Comparison of ENCODE assay signal across 10 cellular contexts in genomic region chr9:6686396-6686795, GRCh38. TPM values are rescaled to one million over a fixed set of nuclear protein-coding genes. Genes with fewer than 3 reads are reported as not detected.
DNase-seq lines count a peak whose midpoint lies in the region; ATAC-seq, FAIRE-seq and TF ChIP-seq lines count a peak whose summit lies in the region.
"Had no signal": no experiment of that assay in that cellular context is flagged by ENCODE, and none has a peak within 500 bp of the region (broad histone marks: within the 10 kb centered on the region; RNA-seq: fewer than 3 reads in every experiment).

No MANE protein-coding gene starts in this region.

- H3K27me3 Mint-ChIP-seq in CD14-positive monocyte (ENCODE audit: low read depth in 3 of 3), result peaks cover 0 to 2% (median 0%) of the 10 kb centered on the region in 3 donors

- H3K4me3 ChIP-seq in AG09309 (ENCODE audit: control insufficient read depth, low read depth, low read length) (no peak overlapping the region), WERI-Rb-1 (ENCODE audit: low read depth, low read length) (no peak overlapping the region)

- TF ChIP-seq POLR2A in H54 (IDR thresholded peaks at IDR 0.05; ENCODE audit: low read depth, low read length), result no peak

- DNase-seq in AG09309 (ENCODE audit: low read depth) (no peak), H54 (ENCODE audit: insufficient read length, low spot score) (no peak), WERI-Rb-1 (no peak), kidney glomerular epithelial cell (lab: John Stamatoyannopoulos, UW) (peak; percentile 16), CD14-positive monocyte (ENCODE audit: low spot score) (no peak), D341Med (ENCODE audit: low spot score) (no peak)

- ATAC-seq in HG03045 (IDR thresholded peaks at IDR 0.05; ENCODE audit: unreplicated experiment) (no peak), GM18498 (IDR thresholded peaks at IDR 0.05; ENCODE audit: unreplicated experiment) (no peak)

- H3K27ac Mint-ChIP-seq in CD14-positive monocyte, result no peak overlapping the region
- H3K27ac Mint-ChIP-seq: T-helper 1 cell treated with Interleukin-12 subunit alpha and Interleukin-12 subunit beta and Interleukin-4 antibody, amounts not matched to agents 30 μg/mL and 1 μg/mL, for 36 hours had no signal

- peaks cover 0 to 8% of the 10 kb centered on the region in 2 donors for H3K36me3 Mint-ChIP-seq in CD14-positive monocyte

- FAIRE-seq in H54 (lab: Jason Lieb, UNC), result peak; percentile 89

- peaks cover 34% of the 10 kb centered on the region for H3K4me1 Mint-ChIP-seq in CD14-positive monocyte

- H3K9me3 Mint-ChIP-seq in CD14-positive monocyte, result peaks cover 0 to 2% (median 0%) of the 10 kb centered on the region in 7 donors
- H3K9me3 Mint-ChIP-seq: neural crest cell; T-helper 1 cell treated with Interleukin-12 subunit alpha and Interleukin-12 subunit beta and Interleukin-4 antibody, amounts not matched to agents 30 μg/mL and 1 μg/mL, for 36 hours had no signal

- no peak overlapping the region for H3K27ac ChIP-seq in WERI-Rb-1

- peak; percentile 30 for TF ChIP-seq CTCF in AG09309 (IDR thresholded peaks at IDR 0.05; ENCODE audit: control insufficient read depth, insufficient read depth, low read depth, low read length, missing control alignments)
- TF ChIP-seq CTCF in WERI-Rb-1 (IDR thresholded peaks at IDR 0.05; ENCODE audit: low read depth, low read length), result 0 out of 2 replicates have a peak, but pooled peaks have one; percentile 13
- no peak for TF ChIP-seq CTCF in CD14-positive monocyte (IDR thresholded peaks at IDR 0.05)

- H3K4me3 Mint-ChIP-seq in CD14-positive monocyte, result no peak overlapping the region
- H3K4me3 Mint-ChIP-seq: neural crest cell; T-helper 1 cell treated with Interleukin-12 subunit alpha and Interleukin-12 subunit beta and Interleukin-4 antibody, amounts not matched to agents 30 μg/mL and 1 μg/mL, for 36 hours had no signal

- no peaks in the 10 kb centered on the region for H3K36me3 ChIP-seq in WERI-Rb-1

- intact Hi-C loops in CD14-positive monocyte (cut with micrococcal nuclease), result loop anchor here in 1 of 2 donors (10.0 kb wide), 1 partner anchor 102 kb away; no protein-coding TSS in a partner anchor

- H3K27me3 ChIP-seq in WERI-Rb-1 (ENCODE audit: insufficient read depth, low read depth, severe bottlenecking), result no peaks in the 10 kb centered on the region

- H3K9me3 ChIP-seq in WERI-Rb-1 (ENCODE audit: severe bottlenecking), result no peaks in the 10 kb centered on the region

RNA-seq across cellular contexts. Expression of gene GLDC, which starts 40.9 kb away (rescaled TPM):
- not detected for polyA plus RNA-seq in CD14-positive monocyte
